Comparison of ENCODE assay signal across 1 cellular context in genomic region chr12:104281636-104282035, GRCh38.
TF ChIP-seq lines count a peak whose summit lies in the region.

No MANE protein-coding gene starts in this region.

TF ChIP-seq in SK-N-SH, 30 proteins besides CTCF, POLR2A, EP300 and RAD21 (continued from another document):
- TF ChIP-seq SIN3A (IDR thresholded peaks at IDR 0.05; ENCODE audit: borderline replicate concordance, low read depth, low read length) (no peak), SMC3 (IDR thresholded peaks at IDR 0.05; ENCODE audit: low read depth, low read length) (no peak), FOSL2 (IDR thresholded peaks at IDR 0.05; ENCODE audit: borderline replicate concordance, low read depth) (no peak), REST (IDR thresholded peaks at IDR 0.05; ENCODE audit: low read depth, low read length) (no peak), TAF1 (IDR thresholded peaks at IDR 0.05; ENCODE audit: borderline replicate concordance, low read depth, low read length) (no peak), RXRA (IDR thresholded peaks at IDR 0.05; ENCODE audit: borderline replicate concordance, low read depth) (no peak), CHD2 (IDR thresholded peaks at IDR 0.05; ENCODE audit: low read length, partially characterized antibody) (no peak), TCF12 (IDR thresholded peaks at IDR 0.05) (no peak), IRF3 (IDR thresholded peaks at IDR 0.05; ENCODE audit: low read depth, low read length) (no peak)
TF ChIP-seq in SK-N-SH: peak in this region for 0.
